ENCODE assay signal across 10 cellular contexts in the genomic region with DNA sequence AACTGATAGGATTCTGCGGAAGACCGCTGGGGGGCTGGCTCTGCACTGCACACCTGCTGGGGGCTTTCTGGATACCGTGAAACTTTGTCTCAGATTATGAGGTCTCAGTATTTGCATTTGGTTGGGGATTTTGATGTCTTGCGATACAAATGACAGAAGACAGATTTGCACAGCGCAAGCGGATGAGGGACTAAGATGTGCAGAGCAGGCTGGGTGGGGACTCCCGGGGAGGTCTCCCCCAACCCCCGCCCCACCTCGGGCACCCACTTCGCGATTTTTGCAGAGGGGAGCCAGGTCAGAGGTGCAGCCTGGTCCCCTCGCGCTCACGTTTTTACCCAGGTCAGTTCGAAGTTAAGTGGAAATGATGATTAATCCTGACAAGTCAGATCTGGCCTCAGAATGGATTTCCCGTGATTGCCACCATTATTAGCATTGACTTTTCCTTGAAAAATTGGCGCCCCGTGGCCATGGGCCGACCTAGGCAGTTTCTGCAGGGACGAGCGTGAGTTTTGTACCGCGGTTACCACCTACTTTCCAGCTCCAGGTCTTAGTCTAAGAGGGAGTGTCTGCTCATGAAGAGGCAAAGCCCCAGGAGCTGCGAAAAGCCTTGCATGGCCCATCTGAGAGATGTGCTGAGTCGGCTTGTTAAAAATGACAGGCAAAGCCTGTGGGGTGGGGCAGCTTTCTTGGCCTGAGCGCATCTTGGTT. TPM values are rescaled to one million over a fixed set of nuclear protein-coding genes. Genes with fewer than 3 reads are reported as not detected.
DNase-seq lines count a peak whose midpoint lies in the region; ATAC-seq and TF ChIP-seq lines count a peak whose summit lies in the region.
"Had no signal": no experiment of that assay in that cellular context is flagged by ENCODE, and none has a peak within 500 bp of the region (broad histone marks: within the 10 kb centered on the region; RNA-seq: fewer than 3 reads in every experiment).

No MANE protein-coding gene starts in this region.

- H3K9ac ChIP-seq in HUES6 (ENCODE audit: low read length) = no peak overlapping the region
- no peak overlapping the region for H3K9ac ChIP-seq in neural progenitor cell

- H3K79me2 ChIP-seq in neural progenitor cell (ENCODE audit: low read depth) = no peaks in the 10 kb centered on the region

- no peak overlapping the region for H2AFZ ChIP-seq in neural progenitor cell (replicated peaks)

- no peaks in the 10 kb centered on the region for H3K36me3 Mint-ChIP-seq in central memory CD8-positive, alpha-beta T cell (ENCODE audit: insufficient read depth)
- H3K36me3 Mint-ChIP-seq in neural progenitor cell = no peaks in the 10 kb centered on the region

- H3K9me3 Mint-ChIP-seq in central memory CD8-positive, alpha-beta T cell = no peaks in the 10 kb centered on the region
- H3K9me3 Mint-ChIP-seq in neural progenitor cell = peaks cover 5% of the 10 kb centered on the region

- H3K27ac ChIP-seq in HUES6 (ENCODE audit: low read depth, low read length) (no peak overlapping the region), neural progenitor cell (no peak overlapping the region)

- H3K4me3 ChIP-seq in GM12864 (ENCODE audit: low read depth, low read length) = peak overlapping the region; percentile 38
- H3K4me3 ChIP-seq in HUES6 (ENCODE audit: low read depth, low read length) = peak overlapping the region; percentile 56
- peak overlapping the region; percentile 74 for H3K4me3 ChIP-seq in neural progenitor cell

- H3K4me2 ChIP-seq in neural progenitor cell = peak overlapping the region; percentile 98

- peaks cover 14% of the 10 kb centered on the region for H4K20me1 ChIP-seq in neural progenitor cell (ENCODE audit: low read depth)

- peaks cover 23% of the 10 kb centered on the region for H3K4me1 Mint-ChIP-seq in central memory CD8-positive, alpha-beta T cell
- H3K4me1 Mint-ChIP-seq in neural progenitor cell = peaks cover 17% of the 10 kb centered on the region

- H3K4me1 ChIP-seq in HUES6 (ENCODE audit: control insufficient read depth, insufficient read depth, low read length) = peaks cover 12% of the 10 kb centered on the region
- peaks cover 22% of the 10 kb centered on the region for H3K4me1 ChIP-seq in neural progenitor cell

- TF ChIP-seq CTCF in GM12864 (IDR thresholded peaks at IDR 0.05; ENCODE audit: low read depth, low read length, missing control alignments) (no peak), neural progenitor cell (IDR thresholded peaks at IDR 0.05) (no peak)

- H3F3A ChIP-seq in neural progenitor cell (ENCODE audit: low read depth) = peaks cover 10% of the 10 kb centered on the region

- H3K27ac Mint-ChIP-seq in central memory CD8-positive, alpha-beta T cell (ENCODE audit: low read depth) = no peak overlapping the region
- H3K27ac Mint-ChIP-seq in neural progenitor cell = no peak overlapping the region

- H3K27me3 ChIP-seq in HUES6 (ENCODE audit: control insufficient read depth, insufficient read depth, low read length) = peaks cover 84% of the 10 kb centered on the region
- peaks cover 90% of the 10 kb centered on the region for H3K27me3 ChIP-seq in neural progenitor cell

- no peaks in the 10 kb centered on the region for H3K9me3 ChIP-seq in HUES6 (ENCODE audit: control insufficient read depth, insufficient read depth, low read depth, low read length)
- no peaks in the 10 kb centered on the region for H3K9me3 ChIP-seq in neural progenitor cell (ENCODE audit: low read depth)

- H3K4me3 Mint-ChIP-seq in central memory CD8-positive, alpha-beta T cell = peak overlapping the region; percentile 72
- H3K4me3 Mint-ChIP-seq in neural progenitor cell = peak overlapping the region; percentile 82

- H3K36me3 ChIP-seq in HUES6 (ENCODE audit: control insufficient read depth, insufficient read depth, low read length) (no peaks in the 10 kb centered on the region), neural progenitor cell (no peaks in the 10 kb centered on the region)

- ATAC-seq in central memory CD8-positive, alpha-beta T cell (replicated peaks; ENCODE audit: extremely low read depth, poor library complexity, severe bottlenecking) = peak; percentile 26
- no peak for ATAC-seq in HG02759 (IDR thresholded peaks at IDR 0.05; ENCODE audit: unreplicated experiment)

- no peak for DNase-seq in GM12864 (ENCODE audit: low read depth)
- no peak for DNase-seq in central memory CD8-positive, alpha-beta T cell (ENCODE audit: low spot score in 2 of 2)
- peak; percentile 40 for DNase-seq in neural progenitor cell (ENCODE audit: low spot score)
- no peak for DNase-seq in GOT3 (lab: John Stamatoyannopoulos, UW)
- no peak for DNase-seq in SIG-M5 (lab: John Stamatoyannopoulos, UW)
- DNase-seq in occipital lobe (lab: John Stamatoyannopoulos, UW) = no peak
- DNase-seq: NCI-H446 treated with DMSO at 0.1 percent for 48 hours had no signal

- H3K27me3 Mint-ChIP-seq in central memory CD8-positive, alpha-beta T cell = peaks cover 79% of the 10 kb centered on the region
- peaks cover 54% of the 10 kb centered on the region for H3K27me3 Mint-ChIP-seq in neural progenitor cell (ENCODE audit: insufficient read depth, low read depth)

RNA-seq across cellular contexts. Expression of a gene that starts 1.3 kb away (rescaled TPM):
- total RNA-seq in neural progenitor cell (ENCODE audit: low replicate concordance) = not detected in 2 replicates
- 3.1 TPM for total RNA-seq in occipital lobe
- total RNA-seq: dermis microvascular lymphatic vessel endothelial cell had no signal

RNA-seq across cellular contexts. Expression of a gene that starts 33.2 kb away (rescaled TPM):
- total RNA-seq in neural progenitor cell (ENCODE audit: low replicate concordance) = 0.17 and 0.53 TPM in 2 replicates
- 0.16 TPM for total RNA-seq in occipital lobe

RNA-seq across cellular contexts. Expression of a gene that starts 38.0 kb away (rescaled TPM):
- total RNA-seq in neural progenitor cell (ENCODE audit: low replicate concordance) (not detected in 2 replicates), occipital lobe (8.3 TPM)
- total RNA-seq: dermis microvascular lymphatic vessel endothelial cell had no signal
